ENCODE assay signal across 16 cellular contexts in genomic region chr1:7375781-7376660, GRCh38.
DNase-seq lines count a peak whose midpoint lies in the region; ATAC-seq and TF ChIP-seq lines count a peak whose summit lies in the region.
"Had no signal": no experiment of that assay in that cellular context is flagged by ENCODE, and none has a peak within 500 bp of the region (broad histone marks: within the 10 kb centered on the region; RNA-seq: fewer than 3 reads in every experiment).

No MANE protein-coding gene starts in this region.

- POLR2A ChIA-PET in activated CD4-positive, alpha-beta T cell treated with anti-CD3 and anti-CD28 coated beads for 36 hours (lab: Charles Lee) = no interaction called here

- H3K9me3 Mint-ChIP-seq in natural killer cell = no peaks in the 10 kb centered on the region
- no peaks in the 10 kb centered on the region for H3K9me3 Mint-ChIP-seq in natural killer cell treated with Interleukin-12 subunit alpha and Interleukin-12 subunit beta and Interleukin-15 and Interleukin-18, amount 100 ng/mL, for 72 hours
- no peaks in the 10 kb centered on the region for H3K9me3 Mint-ChIP-seq in activated CD4-positive, alpha-beta T cell treated with anti-CD3 and anti-CD28 coated beads for 36 hours (ENCODE audit: low read depth)

- H3K4me3 Mint-ChIP-seq in natural killer cell = no peak overlapping the region
- no peak overlapping the region for H3K4me3 Mint-ChIP-seq in natural killer cell treated with Interleukin-12 subunit alpha and Interleukin-12 subunit beta and Interleukin-15 and Interleukin-18, amount 100 ng/mL, for 72 hours
- no peak overlapping the region for H3K4me3 Mint-ChIP-seq in activated CD4-positive, alpha-beta T cell treated with anti-CD3 and anti-CD28 coated beads for 36 hours
- H3K4me3 Mint-ChIP-seq: B cell; CD4-positive, CD25-positive, alpha-beta regulatory T cell had no signal

- intact Hi-C loops in natural killer cell (cut with micrococcal nuclease) (no loop called here), left ventricle myocardium superior (cut with micrococcal nuclease) (no loop called here), spleen (cut with DNase I; ENCODE audit: low total_unique reads) (no loop called here)
- intact Hi-C loops in activated CD4-positive, alpha-beta T cell treated with anti-CD3 and anti-CD28 coated beads for 36 hours (cut with DNase I, micrococcal nuclease) = no loop called here

- H3K4me3 ChIP-seq in spleen = no peak overlapping the region

- no peak overlapping the region for H3K27ac ChIP-seq in spleen

- no peaks in the 10 kb centered on the region for H3K9me3 ChIP-seq in spleen
- H3K9me3 ChIP-seq: Caco-2 had no signal

- WGBS in spleen, 5 donors = 85 to 94% (median 88%) methylated on average over 9 of the region's 9 CpGs

- H3K27me3 ChIP-seq in spleen (replicated peaks in 1 of 7) = peaks cover 0 to 17% (median 0%) of the 10 kb centered on the region in 7 donors

- no peaks in the 10 kb centered on the region for H3K36me3 Mint-ChIP-seq in natural killer cell
- no peaks in the 10 kb centered on the region for H3K36me3 Mint-ChIP-seq in natural killer cell treated with Interleukin-12 subunit alpha and Interleukin-12 subunit beta and Interleukin-15 and Interleukin-18, amount 100 ng/mL, for 72 hours
- no peaks in the 10 kb centered on the region for H3K36me3 Mint-ChIP-seq in activated CD4-positive, alpha-beta T cell treated with anti-CD3 and anti-CD28 coated beads for 36 hours (ENCODE audit: low read depth)
- H3K36me3 Mint-ChIP-seq: CD4-positive, CD25-positive, alpha-beta regulatory T cell had no signal

- H3K36me3 ChIP-seq in spleen = no peaks in the 10 kb centered on the region

- TF ChIP-seq POLR2A in spleen (IDR thresholded peaks at IDR 0.05) (no peak), erythroblast (IDR thresholded peaks at IDR 0.05; ENCODE audit: low read length) (no peak)

- H3K4me1 Mint-ChIP-seq in natural killer cell = no peaks in the 10 kb centered on the region
- no peaks in the 10 kb centered on the region for H3K4me1 Mint-ChIP-seq in natural killer cell treated with Interleukin-12 subunit alpha and Interleukin-12 subunit beta and Interleukin-15 and Interleukin-18, amount 100 ng/mL, for 72 hours (ENCODE audit: low read depth in 2 of 2)
- H3K4me1 Mint-ChIP-seq in activated CD4-positive, alpha-beta T cell treated with anti-CD3 and anti-CD28 coated beads for 36 hours = no peaks in the 10 kb centered on the region
- H3K4me1 Mint-ChIP-seq: B cell; CD4-positive, CD25-positive, alpha-beta regulatory T cell had no signal

- DNase-seq in natural killer cell = peak; percentile 2
- DNase-seq in natural killer cell treated with Interleukin-12 subunit alpha and Interleukin-12 subunit beta and Interleukin-15 and Interleukin-18, amount 100 ng/mL, for 72 hours (ENCODE audit: low spot score) = no peak
- DNase-seq in left ventricle myocardium superior = no peak
- DNase-seq in spleen = peak; percentile 56
- DNase-seq in HUDEP-2 (lab: John Stamatoyannopoulos, UW; ENCODE audit: unreplicated experiment in 76 of 76) = no peak
- no peak for DNase-seq in activated CD4-positive, alpha-beta T cell treated with anti-CD3 and anti-CD28 coated beads for 36 hours
- DNase-seq in erythroblast (lab: John Stamatoyannopoulos, UW) = no peak
- DNase-seq: Caco-2; CD4-positive, CD25-positive, alpha-beta regulatory T cell; EL; H7; NCI-H187 treated with DMSO at 0.1 percent for 48 hours; NCI-H526 treated with DMSO at 0.1 percent for 48 hours; NK-92 treated with Interleukin-12 subunit alpha and Interleukin-12 subunit beta, amount 100 ng/mL, for 24 hours; SIG-M5 had no signal

- CTCF ChIA-PET in activated CD4-positive, alpha-beta T cell treated with anti-CD3 and anti-CD28 coated beads for 36 hours (lab: Charles Lee) = no interaction called here

- H3K27me3 Mint-ChIP-seq in natural killer cell (ENCODE audit: low read depth in 2 of 2) = peaks cover 3 to 12% of the 10 kb centered on the region in 2 donors
- peaks cover 12 to 13% of the 10 kb centered on the region in 2 donors for H3K27me3 Mint-ChIP-seq in natural killer cell treated with Interleukin-12 subunit alpha and Interleukin-12 subunit beta and Interleukin-15 and Interleukin-18, amount 100 ng/mL, for 72 hours
- peaks cover 3% of the 10 kb centered on the region for H3K27me3 Mint-ChIP-seq in activated CD4-positive, alpha-beta T cell treated with anti-CD3 and anti-CD28 coated beads for 36 hours
- H3K27me3 Mint-ChIP-seq: CD4-positive, CD25-positive, alpha-beta regulatory T cell had no signal

- TF ChIP-seq CTCF in natural killer cell (IDR thresholded peaks at IDR 0.05) = no peak
- TF ChIP-seq CTCF in spleen (IDR thresholded peaks at IDR 0.05 in 8 of 11, conservative IDR thresholded peaks at IDR 0.05 in 3 of 11) = no peak

- ATAC-seq in natural killer cell = no peak
- ATAC-seq in natural killer cell treated with Interleukin-12 subunit alpha and Interleukin-12 subunit beta and Interleukin-15 and Interleukin-18, amount 100 ng/mL, for 72 hours = no peak
- peak; percentile 7 for ATAC-seq in left ventricle myocardium superior
- no peak for ATAC-seq in activated CD4-positive, alpha-beta T cell treated with anti-CD3 and anti-CD28 coated beads for 36 hours

- no peak overlapping the region for H3K27ac Mint-ChIP-seq in natural killer cell
- H3K27ac Mint-ChIP-seq in natural killer cell treated with Interleukin-12 subunit alpha and Interleukin-12 subunit beta and Interleukin-15 and Interleukin-18, amount 100 ng/mL, for 72 hours = no peak overlapping the region
- H3K27ac Mint-ChIP-seq in activated CD4-positive, alpha-beta T cell treated with anti-CD3 and anti-CD28 coated beads for 36 hours = no peak overlapping the region
- H3K27ac Mint-ChIP-seq: B cell; CD4-positive, CD25-positive, alpha-beta regulatory T cell had no signal

- H3K4me1 ChIP-seq in spleen = peaks cover 0 to 18% (median 9%) of the 10 kb centered on the region in 6 donors
- H3K4me1 ChIP-seq: Caco-2 had no signal

Comparison
In these comparisons a context has a peak if more than half of its experiments do, and no peak if none do; other contexts are left out.
1. DNase-seq: peak in natural killer cell (single experiment) and spleen (single experiment); none in natural killer cell treated with Interleukin-12 subunit alpha and Interleukin-12 subunit beta and Interleukin-15 and Interleukin-18, amount 100 ng/mL, for 72 hours (single experiment), left ventricle myocardium superior (single experiment), HUDEP-2 (0 of 76), activated CD4-positive, alpha-beta T cell treated with anti-CD3 and anti-CD28 coated beads for 36 hours (single experiment) and erythroblast (0 of 2).